23 cellular contexts compared by ENCODE assay signal in genomic region chr12:100845095-100845494, GRCh38. TPM values are rescaled to one million over a fixed set of nuclear protein-coding genes. Genes with fewer than 3 reads are reported as not detected.
DNase-seq lines count a peak whose midpoint lies in the region; ATAC-seq, FAIRE-seq and TF ChIP-seq lines count a peak whose summit lies in the region.
"Had no signal": no experiment of that assay in that cellular context is flagged by ENCODE, and none has a peak within 500 bp of the region (broad histone marks: within the 10 kb centered on the region; RNA-seq: fewer than 3 reads in every experiment).

No MANE protein-coding gene starts in this region.

- FAIRE-seq in GM12891 (lab: Jason Lieb, UNC): no peak
- FAIRE-seq: H1, islet of Langerhans, small intestine, TTC549 had no signal

- H3K9ac ChIP-seq in BLaER1 treated with 17β-estradiol and CSF1 and Interleukin-3, amounts not matched to agents 10 nM and 100 nM: peak overlapping the region in 1 of 11 experiments; percentile 28; a peak in 3 of 22 replicates

- intact Hi-C loops in OCI-LY7 (cut with micrococcal nuclease; ENCODE audit: unreplicated experiment): no loop called here
- intact Hi-C loops in thyroid gland (cut with DNase I): no loop called here

- no peak for TF ChIP-seq POLR2A in GM12891 (IDR thresholded peaks at IDR 0.05; ENCODE audit: low read depth, low read length)
- no peak for TF ChIP-seq POLR2A in thyroid gland (IDR thresholded peaks at IDR 0.05)

- POLR2A ChIA-PET in OCI-LY7 (lab: Charles Lee): interaction anchor here (0.6 kb wide), 2 partner anchors 627 to 745 kb away, joined by 3 read pairs; no protein-coding TSS in a partner anchor
- POLR2A ChIA-PET in naive thymus-derived CD8-positive, alpha-beta T cell (lab: Charles Lee): no interaction called here

- H3K27ac Mint-ChIP-seq in naive thymus-derived CD8-positive, alpha-beta T cell: no peak overlapping the region
- H3K27ac Mint-ChIP-seq: memory B cell; naive thymus-derived CD4-positive, alpha-beta T cell; progenitor cell of endocrine pancreas had no signal

- no peak for TF ChIP-seq CTCF in OCI-LY7 (conservative IDR thresholded peaks at IDR 0.05; ENCODE audit: low read length)
- no peak for TF ChIP-seq CTCF in foreskin keratinocyte (conservative IDR thresholded peaks at IDR 0.05)
- TF ChIP-seq CTCF in thyroid gland (IDR thresholded peaks at IDR 0.05): no peak

- peak; percentile 91 for ATAC-seq in foreskin keratinocyte
- ATAC-seq in naive thymus-derived CD8-positive, alpha-beta T cell: no peak
- ATAC-seq: naive thymus-derived CD4-positive, alpha-beta T cell had no signal

- H3K27me3 Mint-ChIP-seq in naive thymus-derived CD8-positive, alpha-beta T cell: peaks cover 0 to 14% (median 0%) of the 10 kb centered on the region in 5 donors
- H3K27me3 Mint-ChIP-seq: memory B cell, progenitor cell of endocrine pancreas had no signal

- peak overlapping the region; percentile 46 to 92 (median 78) for H3K4me2 ChIP-seq in BLaER1 treated with 17β-estradiol and CSF1 and Interleukin-3, amounts not matched to agents 10 nM and 100 nM
- peak overlapping the region; percentile 52 for H3K4me2 ChIP-seq in OCI-LY7 (ENCODE audit: low read length)

- peaks cover 24 to 71% (median 61%) of the 10 kb centered on the region in 10 experiments for H3K4me1 ChIP-seq in BLaER1 treated with 17β-estradiol and CSF1 and Interleukin-3, amounts not matched to agents 10 nM and 100 nM
- peaks cover 12% of the 10 kb centered on the region for H3K4me1 ChIP-seq in OCI-LY7 (ENCODE audit: insufficient read depth, low read length, poor library complexity, severe bottlenecking)
- peaks cover 18% of the 10 kb centered on the region for H3K4me1 ChIP-seq in foreskin keratinocyte
- no peaks in the 10 kb centered on the region for H3K4me1 ChIP-seq in thyroid gland
- H3K4me1 ChIP-seq: Caco-2, vagina had no signal

- H3K9me3 Mint-ChIP-seq in naive thymus-derived CD8-positive, alpha-beta T cell: peaks cover 0 to 16% (median 0%) of the 10 kb centered on the region in 9 donors

- no peaks in the 10 kb centered on the region for H3K36me3 ChIP-seq in BLaER1 treated with 17β-estradiol and CSF1 and Interleukin-3, amounts not matched to agents 10 nM and 100 nM
- no peaks in the 10 kb centered on the region for H3K36me3 ChIP-seq in OCI-LY7 (ENCODE audit: insufficient read depth, low read length)
- H3K36me3 ChIP-seq in thyroid gland: no peaks in the 10 kb centered on the region
- H3K36me3 ChIP-seq: vagina had no signal

- CTCF ChIA-PET in OCI-LY7 (lab: Charles Lee; ENCODE audit: unreplicated experiment): no interaction called here

- H3K9me2 ChIP-seq in OCI-LY7 (ENCODE audit: insufficient read depth, low read length): no peaks in the 10 kb centered on the region

- peak overlapping the region in 4 of 10 experiments; percentile 5 to 32 (median 10); a peak in 3 of 20 replicates for H3K4me3 ChIP-seq in BLaER1 treated with 17β-estradiol and CSF1 and Interleukin-3, amounts not matched to agents 10 nM and 100 nM
- H3K4me3 ChIP-seq in OCI-LY7 (ENCODE audit: low read depth, low read length, poor library complexity, severe bottlenecking) (no peak overlapping the region), thyroid gland (replicated peaks in 1 of 3) (no peak overlapping the region)
- H3K4me3 ChIP-seq: vagina had no signal

- WGBS in thyroid gland, 2 donors: 49% methylated on average over 3 of the region's 3 CpGs

- no peaks in the 10 kb centered on the region for H3K36me3 Mint-ChIP-seq in naive thymus-derived CD8-positive, alpha-beta T cell
- H3K36me3 Mint-ChIP-seq: memory B cell; naive thymus-derived CD4-positive, alpha-beta T cell had no signal

- H3K4me3 Mint-ChIP-seq in naive thymus-derived CD8-positive, alpha-beta T cell: no peak overlapping the region
- H3K4me3 Mint-ChIP-seq: memory B cell; naive thymus-derived CD4-positive, alpha-beta T cell had no signal

- H3K27me3 ChIP-seq in BLaER1 treated with 17β-estradiol and CSF1 and Interleukin-3, amounts not matched to agents 10 nM and 100 nM: no peaks in the 10 kb centered on the region
- no peaks in the 10 kb centered on the region for H3K27me3 ChIP-seq in foreskin keratinocyte
- no peaks in the 10 kb centered on the region for H3K27me3 ChIP-seq in thyroid gland
- H3K27me3 ChIP-seq: vagina had no signal

- no peak overlapping the region for H2AFZ ChIP-seq in OCI-LY7 (ENCODE audit: low read length)

- H3K9me3 ChIP-seq in BLaER1 treated with 17β-estradiol and CSF1 and Interleukin-3, amounts not matched to agents 10 nM and 100 nM (replicated peaks in 1 of 11): no peaks in the 10 kb centered on the region
- H3K9me3 ChIP-seq in OCI-LY7 (ENCODE audit: low read length) (no peaks in the 10 kb centered on the region), thyroid gland (no peaks in the 10 kb centered on the region)
- H3K9me3 ChIP-seq: Caco-2, vagina had no signal

- H3K4me1 Mint-ChIP-seq in naive thymus-derived CD8-positive, alpha-beta T cell: no peaks in the 10 kb centered on the region
- H3K4me1 Mint-ChIP-seq: naive thymus-derived CD4-positive, alpha-beta T cell had no signal

- DNase-seq in GM12891 (ENCODE audit: insufficient read length, low spot score) (no peak), OCI-LY7 (ENCODE audit: low spot score) (peak; percentile 9), foreskin keratinocyte (peak in 1 of 2 donors; percentile 75), NCI-H187 treated with DMSO at 0.1 percent for 48 hours (lab: John Stamatoyannopoulos, UW) (no peak), cerebellum (ENCODE audit: low spot score) (no peak), thyroid gland (no peak)
- no peak for DNase-seq in naive thymus-derived CD8-positive, alpha-beta T cell
- DNase-seq: activated CD4-positive, alpha-beta T cell treated with anti-CD3 and anti-CD28 coated beads for 4 hours; Caco-2; effector memory CD4-positive, alpha-beta T cell; naive thymus-derived CD4-positive, alpha-beta T cell; NCI-H1092; NCI-H82; RPMI8226; small intestine; stimulated activated CD4-positive, alpha-beta T cell treated with anti-CD3 and anti-CD28 coated beads, Interleukin-4, amount 100 ng/mL, for 24 hours had no signal

- BruUV-seq in OCI-LY7 (replicated peaks; lab: Mats Ljungman, UMichigan): no TSS peak

- H4K20me1 ChIP-seq in BLaER1 treated with 17β-estradiol and CSF1 and Interleukin-3, amounts not matched to agents 10 nM and 100 nM: no peaks in the 10 kb centered on the region
- no peaks in the 10 kb centered on the region for H4K20me1 ChIP-seq in OCI-LY7 (ENCODE audit: insufficient read depth, low read length)

- H3K27ac ChIP-seq in BLaER1 treated with 17β-estradiol and CSF1 and Interleukin-3, amounts not matched to agents 10 nM and 100 nM: peak overlapping the region in 7 of 11 experiments; percentile 33 to 62 (median 54); a peak in 15 of 22 replicates
- H3K27ac ChIP-seq in OCI-LY7 (ENCODE audit: low read depth, low read length, poor library complexity, severe bottlenecking) (no peak overlapping the region), foreskin keratinocyte (no peak overlapping the region), thyroid gland (no peak overlapping the region)
- H3K27ac ChIP-seq: vagina had no signal

- no peaks in the 10 kb centered on the region for H3K79me2 ChIP-seq in OCI-LY7 (ENCODE audit: insufficient read depth, low read depth, low read length)

TF ChIP-seq in GM12891, 5 proteins besides CTCF, POLR2A, EP300 and RAD21:
- no peak for TF ChIP-seq PAX5 (IDR thresholded peaks at IDR 0.05; ENCODE audit: insufficient read depth, low read length, severe bottlenecking)
- TF ChIP-seq TAF1 (IDR thresholded peaks at IDR 0.05; ENCODE audit: low read depth, low read length): no peak
- peak; percentile 11; the same call in 1 of the 2 replicates for TF ChIP-seq SPI1 (IDR thresholded peaks at IDR 0.05; ENCODE audit: low read depth, low read length)

RNA-seq across cellular contexts. Expression of gene ANO4, which starts 50.5 kb away (rescaled TPM):
- polyA plus RNA-seq in GM12891 (2012; ENCODE audit: low read depth, missing spikeins): not detected
- total RNA-seq in OCI-LY7 (2014; rRNA removed; shearing (Covaris generic)): not detected in 2 replicates
- total RNA-seq in OCI-LY7 (2022): not detected in 2 replicates
- 16.6 and 48.9 TPM in 2 replicates for total RNA-seq in foreskin keratinocyte
- 9.0 and 22.8 TPM in 2 replicates for polyA plus RNA-seq in foreskin keratinocyte
- total RNA-seq in naive thymus-derived CD8-positive, alpha-beta T cell: not detected
- polyA plus RNA-seq in naive thymus-derived CD8-positive, alpha-beta T cell: not detected
- 44.3 TPM for total RNA-seq in cerebellum
- total RNA-seq in thyroid gland: under 1 TPM; 0.27 to 0.78 (median 0.48) TPM
- total RNA-seq: naive thymus-derived CD4-positive, alpha-beta T cell had no signal
- polyA plus RNA-seq: naive thymus-derived CD4-positive, alpha-beta T cell had no signal

Comparison
In these comparisons a context has a peak if more than half of its experiments do, and no peak if none do; other contexts are left out.
1. H3K27ac ChIP-seq: peak in BLaER1 treated with 17β-estradiol and CSF1 and Interleukin-3, amounts not matched to agents 10 nM and 100 nM (7 of 11); none in OCI-LY7 (single experiment), foreskin keratinocyte (single experiment) and thyroid gland (0 of 3).